11 cellular contexts compared by ENCODE assay signal in genomic region chr19:15025237-15025636, GRCh38. TPM values are rescaled to one million over a fixed set of nuclear protein-coding genes. Genes with fewer than 3 reads are reported as not detected.
DNase-seq lines count a peak whose midpoint lies in the region; ATAC-seq, FAIRE-seq and TF ChIP-seq lines count a peak whose summit lies in the region.
"Had no signal": no experiment of that assay in that cellular context is flagged by ENCODE, and none has a peak within 500 bp of the region (broad histone marks: within the 10 kb centered on the region; RNA-seq: fewer than 3 reads in every experiment).

No MANE protein-coding gene starts in this region.

- no peaks in the 10 kb centered on the region for H3K36me3 Mint-ChIP-seq in GM23338 (ENCODE audit: low read depth)

- H2AFZ ChIP-seq in GM23338 (no peak overlapping the region), PC-9 (no peak overlapping the region), keratinocyte (ENCODE audit: control insufficient read depth, low read length) (no peak overlapping the region)

- peak; percentile 29 for DNase-seq in Daoy (ENCODE audit: low read depth)
- peak; percentile 63 for DNase-seq in GM23338 (ENCODE audit: low spot score)
- peak in 1 of 2 experiments; percentile 65 for DNase-seq in PC-9
- no peak for DNase-seq in keratinocyte (ENCODE audit: low read depth, low spot score)
- no peak for DNase-seq in effector CD8-positive, alpha-beta T cell (lab: John Stamatoyannopoulos, UW)
- DNase-seq in activated gamma-delta T cell treated with Interleukin-2 at 50 U/mL for 16 hours: no peak
- DNase-seq: activated effector memory CD4-positive, alpha-beta T cell treated with anti-CD3 and anti-CD28 coated beads, Interleukin-2, amount 50 U/mL, for 16 hours; heart right ventricle had no signal

- peak; percentile 88 for ATAC-seq in GM23338
- no peak for ATAC-seq in HG03097 (IDR thresholded peaks at IDR 0.05; ENCODE audit: low FRiP score, unreplicated experiment)
- no peak for ATAC-seq in esophagus mucosa
- ATAC-seq: heart right ventricle had no signal

- H3K79me2 ChIP-seq in GM23338 (replicated peaks; ENCODE audit: insufficient read depth) (no peaks in the 10 kb centered on the region), PC-9 (ENCODE audit: low read depth) (no peaks in the 10 kb centered on the region), keratinocyte (ENCODE audit: control insufficient read depth, insufficient read depth, low read length) (no peaks in the 10 kb centered on the region)

- H3K9me1 ChIP-seq in keratinocyte (ENCODE audit: control insufficient read depth, extremely low read depth, insufficient read depth, low read length): no peaks in the 10 kb centered on the region

- H4K20me1 ChIP-seq in GM23338 (replicated peaks; ENCODE audit: insufficient read depth): no peaks in the 10 kb centered on the region; the same call in 1 of the 2 replicates
- no peaks in the 10 kb centered on the region for H4K20me1 ChIP-seq in PC-9 (ENCODE audit: insufficient read depth)
- H4K20me1 ChIP-seq in keratinocyte (ENCODE audit: control insufficient read depth, extremely low read depth, insufficient read depth, low read length): no peaks in the 10 kb centered on the region

- H3K9me2 ChIP-seq in GM23338 (ENCODE audit: insufficient read depth) (no peaks in the 10 kb centered on the region), PC-9 (ENCODE audit: insufficient read depth) (no peaks in the 10 kb centered on the region)

- FAIRE-seq in keratinocyte (lab: Jason Lieb, UNC): no peak

- peaks cover 13% of the 10 kb centered on the region; the same call in 1 of the 2 replicates for H3K27me3 ChIP-seq in GM23338 (ENCODE audit: insufficient read depth)
- H3K27me3 ChIP-seq in PC-9 (ENCODE audit: insufficient read depth, low read depth): no peaks in the 10 kb centered on the region
- H3K27me3 ChIP-seq in keratinocyte (ENCODE audit: control insufficient read depth, extremely low read depth, insufficient read depth, low read length): no peaks in the 10 kb centered on the region

- no TSS peak for BruUV-seq in PC-9 (replicated peaks; lab: Mats Ljungman, UMichigan)

- H3K27ac ChIP-seq in GM23338 (ENCODE audit: low read depth): no peak overlapping the region
- H3K27ac ChIP-seq in PC-9: no peak overlapping the region
- H3K27ac ChIP-seq in keratinocyte (ENCODE audit: control insufficient read depth, insufficient read depth, low read length): no peak overlapping the region
- H3K27ac ChIP-seq: heart right ventricle, thoracic aorta had no signal

- intact Hi-C loops in PC-9 (cut with micrococcal nuclease; ENCODE audit: unreplicated experiment): no loop called here

- dilution Hi-C loops in keratinocyte (cut with MboI; ENCODE audit: extremely low pct_ligation_motif_present, low sequenced_read_pairs): no loop called here

- no peak overlapping the region for H3K4me2 ChIP-seq in GM23338
- H3K4me2 ChIP-seq in PC-9: no peak overlapping the region
- no peak overlapping the region for H3K4me2 ChIP-seq in keratinocyte (ENCODE audit: control insufficient read depth, extremely low read depth, insufficient read depth, low read depth, low read length)

- H3K4me1 ChIP-seq in GM23338 (ENCODE audit: insufficient read depth) (no peaks in the 10 kb centered on the region), PC-9 (replicated peaks; ENCODE audit: insufficient read depth) (0 out of 2 replicates have a peak, but pooled peaks cover 5% of the 10 kb centered on the region), keratinocyte (ENCODE audit: control insufficient read depth, extremely low read depth, insufficient read depth, low read length) (peaks cover 3% of the 10 kb centered on the region)
- H3K4me1 ChIP-seq: heart right ventricle had no signal

- H3K9me3 Mint-ChIP-seq in GM23338: peaks cover 6% of the 10 kb centered on the region; the same call in 2 of the 3 replicates

- no peak overlapping the region for H3K4me3 ChIP-seq in GM23338
- no peak overlapping the region for H3K4me3 ChIP-seq in PC-9
- no peak overlapping the region for H3K4me3 ChIP-seq in keratinocyte (ENCODE audit: control insufficient read depth in 2 of 3, extremely low read depth in 1 of 3, insufficient read depth in 2 of 3, low read depth in 1 of 3, low read length in 3 of 3)
- H3K4me3 ChIP-seq: heart right ventricle, thoracic aorta had no signal

- H3K4me3 Mint-ChIP-seq in GM23338: no peak overlapping the region

- POLR2A ChIA-PET in PC-9 (lab: Charles Lee; ENCODE audit: unreplicated experiment): no interaction called here

- TF ChIP-seq CTCF in GM23338 (conservative IDR thresholded peaks at IDR 0.05; ENCODE audit: low read depth in 2 of 2) (peak; percentile 60 to 61), PC-9 (conservative IDR thresholded peaks at IDR 0.05) (peak; percentile 64), keratinocyte (optimal IDR thresholded peaks at IDR 0.05 in 1 of 3, IDR thresholded peaks at IDR 0.05 in 1 of 3, conservative IDR thresholded peaks at IDR 0.05 in 1 of 3; ENCODE audit: extremely low read depth in 1 of 3, insufficient read depth in 2 of 3, low read length in 3 of 3) (peak; percentile 40 to 71 (median 51))

- H3K9ac ChIP-seq in keratinocyte (ENCODE audit: control insufficient read depth, extremely low read depth, insufficient read depth, low read length): no peak overlapping the region

- H3K4me1 Mint-ChIP-seq in GM23338: no peaks in the 10 kb centered on the region

- no peak overlapping the region for H3K27ac Mint-ChIP-seq in GM23338

- H3K9me3 ChIP-seq in PC-9 (ENCODE audit: insufficient read depth, low read depth) (no peaks in the 10 kb centered on the region), keratinocyte (ENCODE audit: control insufficient read depth, low read depth, low read length) (no peaks in the 10 kb centered on the region)
- H3K9me3 ChIP-seq: heart right ventricle, thoracic aorta had no signal

- H3F3A ChIP-seq in GM23338 (replicated peaks; ENCODE audit: low read depth): no peaks in the 10 kb centered on the region
- H3F3A ChIP-seq in PC-9 (ENCODE audit: insufficient read depth, low read depth): 0 out of 2 replicates have a peak, but pooled peaks cover 8% of the 10 kb centered on the region

- CTCF ChIA-PET in PC-9 (lab: Charles Lee): interaction anchor here (0.6 to 1.0 kb wide), 6 partner anchors 13 to 339 kb away, joined by 5 to 10 read pairs (median 7); no protein-coding TSS in a partner anchor

- H3K36me3 ChIP-seq in GM23338 (ENCODE audit: insufficient read depth) (no peaks in the 10 kb centered on the region), PC-9 (ENCODE audit: low read depth) (no peaks in the 10 kb centered on the region), keratinocyte (ENCODE audit: control insufficient read depth in 2 of 2, extremely low read depth in 1 of 2, insufficient read depth in 2 of 2, low read length in 2 of 2) (no peaks in the 10 kb centered on the region)
- H3K36me3 ChIP-seq: heart right ventricle, thoracic aorta had no signal

- peaks cover 4% of the 10 kb centered on the region for H3K27me3 Mint-ChIP-seq in GM23338 (ENCODE audit: insufficient read depth, low read depth, poor library complexity)

TF ChIP-seq in GM23338, 12 proteins besides CTCF, POLR2A, EP300 and RAD21:
- no peak for TF ChIP-seq JUNB (IDR thresholded peaks at IDR 0.05; ENCODE audit: unreplicated experiment)
- TF ChIP-seq CREB1 (CRISPR knock-in tag; IDR thresholded peaks at IDR 0.05; ENCODE audit: low read depth): no peak
- TF ChIP-seq EZH2phosphoT487 (IDR thresholded peaks at IDR 0.05; ENCODE audit: unreplicated experiment): no peak
- no peak for TF ChIP-seq EZH2 (IDR thresholded peaks at IDR 0.05; ENCODE audit: low read depth, unreplicated experiment)

RNA-seq across cellular contexts. Expression of gene CASP14, which starts 24.0 kb away (rescaled TPM):
- total RNA-seq in Daoy (2014; rRNA removed; shearing (Covaris generic)): not detected in 2 replicates
- total RNA-seq in GM23338 (2014; rRNA removed; shearing (Covaris generic)): not detected in 2 replicates
- polyA plus RNA-seq in GM23338 (2016; fragmentation: Nextera tagmentation; extraction: Ambion mirVana) (not detected in 2 replicates), keratinocyte (52.7 to 243 TPM (median 122 TPM) in 3 replicates)
- total RNA-seq in PC-9 (2021) (0.58 and 1.9 TPM in 2 replicates), esophagus mucosa (0.16 TPM)
- polyA plus RNA-seq in keratinocyte (2011; ENCODE audit: low read depth): 300 TPM
- 57.8 and 90.0 TPM in 2 replicates for polyA plus RNA-seq in keratinocyte (2011; cell fraction: cytosol; rRNA removed)
- 61.7 and 64.0 TPM in 2 replicates for polyA plus RNA-seq in keratinocyte (2011; cell fraction: nucleus; rRNA removed)
- polyA plus RNA-seq in keratinocyte (2012; ENCODE audit: low replicate concordance): 29.3 and 300 TPM in 2 replicates
- polyA minus RNA-seq in keratinocyte: 17.3 to 132 TPM (median 64.7 TPM) in 3 replicates
- polyA minus RNA-seq in keratinocyte (2011; cell fraction: cytosol; rRNA and poly(A)+ RNA removed): 24.7 TPM
- polyA minus RNA-seq in keratinocyte (2011; cell fraction: nucleus; rRNA and poly(A)+ RNA removed): 16.0 and 30.6 TPM in 2 replicates
- total RNA-seq: heart right ventricle had no signal
- polyA plus RNA-seq: heart right ventricle had no signal

RNA-seq across cellular contexts. Expression of gene SLC1A6, which starts 45.6 kb away (rescaled TPM):
- 1.4 TPM in 1 of 2 replicates, not detected in the other for total RNA-seq in Daoy (2014; rRNA removed; shearing (Covaris generic))
- total RNA-seq in GM23338 (2014; rRNA removed; shearing (Covaris generic)): 18.5 and 37.3 TPM in 2 replicates
- 10.1 and 12.6 TPM in 2 replicates for polyA plus RNA-seq in GM23338 (2016; fragmentation: Nextera tagmentation; extraction: Ambion mirVana)
- 1.5 and 2.9 TPM in 2 replicates for total RNA-seq in PC-9 (2021)
- 0.59 to 1.9 TPM (median 0.96 TPM) in 3 replicates for polyA plus RNA-seq in keratinocyte
- polyA plus RNA-seq in keratinocyte (2011; ENCODE audit: low read depth): 1.5 TPM
- polyA plus RNA-seq in keratinocyte (2011; cell fraction: cytosol; rRNA removed): 0.83 and 0.95 TPM in 2 replicates
- 1.5 and 1.8 TPM in 2 replicates for polyA plus RNA-seq in keratinocyte (2011; cell fraction: nucleus; rRNA removed)
- 0.30 and 2.1 TPM in 2 replicates for polyA plus RNA-seq in keratinocyte (2012; ENCODE audit: low replicate concordance)
- 1.2 to 1.3 TPM in 2 of 3 replicates, not detected in the other for polyA minus RNA-seq in keratinocyte
- polyA minus RNA-seq in keratinocyte (2011; cell fraction: cytosol; rRNA and poly(A)+ RNA removed): 2.1 TPM
- polyA minus RNA-seq in keratinocyte (2011; cell fraction: nucleus; rRNA and poly(A)+ RNA removed): 0.42 and 0.85 TPM in 2 replicates
- not detected for total RNA-seq in esophagus mucosa
- total RNA-seq: heart right ventricle, thoracic aorta had no signal
- polyA plus RNA-seq: heart right ventricle had no signal

RNA-seq across cellular contexts. Expression of gene OR1I1, which starts 56.8 kb away (rescaled TPM):
- total RNA-seq in Daoy (2014; rRNA removed; shearing (Covaris generic)): not detected in 2 replicates
- total RNA-seq in GM23338 (2014; rRNA removed; shearing (Covaris generic)): not detected in 2 replicates
- polyA plus RNA-seq in GM23338 (2016; fragmentation: Nextera tagmentation; extraction: Ambion mirVana) (not detected in 2 replicates), keratinocyte (not detected in 3 replicates)
- total RNA-seq in PC-9 (2021) (not detected in 2 replicates), esophagus mucosa (not detected)
- not detected for polyA plus RNA-seq in keratinocyte (2011; ENCODE audit: low read depth)
- not detected in 2 replicates for polyA plus RNA-seq in keratinocyte (2011; cell fraction: cytosol; rRNA removed)
- not detected in 2 replicates for polyA plus RNA-seq in keratinocyte (2011; cell fraction: nucleus; rRNA removed)
- not detected in 2 replicates for polyA plus RNA-seq in keratinocyte (2012; ENCODE audit: low replicate concordance)
- polyA minus RNA-seq in keratinocyte: not detected in 3 replicates
- polyA minus RNA-seq in keratinocyte (2011; cell fraction: cytosol; rRNA and poly(A)+ RNA removed): not detected
- polyA minus RNA-seq in keratinocyte (2011; cell fraction: nucleus; rRNA and poly(A)+ RNA removed): not detected in 2 replicates
- total RNA-seq: heart right ventricle, thoracic aorta had no signal
- polyA plus RNA-seq: heart right ventricle had no signal

Comparison
In these comparisons a context has a peak if more than half of its experiments do, and no peak if none do; other contexts are left out.
1. DNase-seq: peak in Daoy (single experiment) and GM23338 (single experiment); none in keratinocyte (single experiment), effector CD8-positive, alpha-beta T cell (single experiment) and activated gamma-delta T cell treated with Interleukin-2 at 50 U/mL for 16 hours (single experiment).
2. Peak in every context shown above with its lines, with median percentiles within 50 percentile points of each other: CTCF ChIP-seq.